Comparison of ENCODE assay signal across 26 cellular contexts in the genomic region with DNA sequence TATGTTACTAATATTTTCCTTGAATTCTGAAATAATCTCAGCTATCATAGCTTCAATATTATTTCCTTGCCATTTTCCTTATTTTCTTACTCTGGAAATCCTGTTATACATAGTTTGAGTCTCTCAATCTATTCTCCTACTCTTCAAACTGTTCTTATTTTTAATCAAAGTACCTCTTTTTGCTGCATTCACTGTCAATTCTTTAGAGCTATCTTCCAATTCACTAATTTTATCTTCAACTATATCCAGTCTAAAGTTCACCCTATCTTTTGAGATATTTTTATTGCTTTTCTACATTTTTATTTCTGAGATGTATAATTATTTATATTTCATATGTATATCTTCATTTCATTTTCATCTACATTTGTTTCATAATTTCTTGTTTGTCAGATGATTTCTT.
"Had no signal": no experiment of that assay in that cellular context is flagged by ENCODE, and none has a peak within 500 bp of the region (broad histone marks: within the 10 kb centered on the region; RNA-seq: fewer than 3 reads in every experiment).

No MANE protein-coding gene starts in this region.

- ATAC-seq: Panc1 had no signal

- H3K27me3 ChIP-seq: brain microvascular endothelial cell, cardiac muscle cell, MG63 had no signal

- H3K4me3 ChIP-seq: cardiac muscle cell, MG63, SJSA1 had no signal

- H3K9me3 ChIP-seq: SJSA1 had no signal

- H3K36me3 ChIP-seq: brain microvascular endothelial cell, cardiac muscle cell, MG63, SJSA1 had no signal

- H3K4me1 ChIP-seq: SJSA1 had no signal

- DNase-seq: activated CD4-positive, alpha-beta T cell treated with anti-CD3 and anti-CD28 coated beads, Interleukin-2, amount 10 ng/mL, durations not matched to agents 24 days and 14 days; activated CD4-positive, alpha-beta T cell treated with anti-CD3 and anti-CD28 coated beads, Interleukin-2, amount 50 U/mL, for 4 hours; activated gamma-delta T cell treated with Interleukin-2 at 50 U/mL for 16 hours; activated naive CD8-positive, alpha-beta T cell treated with anti-CD3 and anti-CD28 coated beads, Interleukin-2, amount 50 U/mL, for 24 hours; activated T-cell treated with anti-CD3 and anti-CD28 coated beads, Interleukin-2, amount 50 U/mL, for 24 hours; anterior cingulate cortex; brain microvascular endothelial cell; Kasumi-1; KG1; MG63; NCI-H1048; NCI-H1105 treated with DMSO at 0.1 percent for 48 hours; NCI-H1436; NCI-H1694 treated with DMSO at 0.1 percent for 48 hours; NCI-H2029; NCI-H345; NCI-H524 treated with DMSO at 0.1 percent for 48 hours; RPMI8226; SHP77 treated with DMSO at 0.1 percent for 48 hours; SW 1271; T-helper 1 cell; T-helper 2 cell; T-helper 9 cell had no signal

- H3K27ac ChIP-seq: brain microvascular endothelial cell, cardiac muscle cell, SJSA1 had no signal
